In genomic region chr18:25787281-25787680, GRCh38 we compare ENCODE assay signal across 16 cellular contexts.
DNase-seq lines count a peak whose midpoint lies in the region; ATAC-seq and TF ChIP-seq lines count a peak whose summit lies in the region.
"Had no signal": no experiment of that assay in that cellular context is flagged by ENCODE, and none has a peak within 500 bp of the region (broad histone marks: within the 10 kb centered on the region; RNA-seq: fewer than 3 reads in every experiment).

No MANE protein-coding gene starts in this region.

- DNase-seq in LHCN-M2 (ENCODE audit: low read depth) (peak; percentile 38), brain microvascular endothelial cell (no peak), myocyte (ENCODE audit: low read depth) (peak; percentile 50), smooth muscle cell (lab: John Stamatoyannopoulos, UW; ENCODE audit: unreplicated experiment) (no peak), inferior parietal cortex (ENCODE audit: extremely low spot score) (no peak), Right ventricle myocardium inferior (ENCODE audit: missing footprints) (no peak)
- DNase-seq: CD4-positive, CD25-positive, alpha-beta regulatory T cell; H9; NCI-H1417; NCI-H1930; NCI-H510A; NCI-H774; PC-9 had no signal

- no peaks in the 10 kb centered on the region for H3K9me3 ChIP-seq in smooth muscle cell (replicated peaks; ENCODE audit: low read depth)

- peak overlapping the region; percentile 44 for H2AFZ ChIP-seq in smooth muscle cell (ENCODE audit: low read depth)
- H2AFZ ChIP-seq: PC-9 had no signal

- peak overlapping the region; percentile 57 for H3K4me2 ChIP-seq in smooth muscle cell
- H3K4me2 ChIP-seq: PC-9 had no signal

- no peaks in the 10 kb centered on the region for H3K79me2 ChIP-seq in smooth muscle cell (ENCODE audit: low read depth)

- no peaks in the 10 kb centered on the region for H3F3A ChIP-seq in smooth muscle cell (ENCODE audit: low read depth)

- no peaks in the 10 kb centered on the region for H3K36me3 ChIP-seq in brain microvascular endothelial cell (replicated peaks)
- no peaks in the 10 kb centered on the region for H3K36me3 ChIP-seq in smooth muscle cell (ENCODE audit: low read depth)

- H3K27me3 ChIP-seq in brain microvascular endothelial cell (replicated peaks), result no peaks in the 10 kb centered on the region
- H3K27me3 ChIP-seq in smooth muscle cell (ENCODE audit: low read depth), result no peaks in the 10 kb centered on the region

- H3K9ac ChIP-seq in smooth muscle cell (ENCODE audit: low read depth), result peak overlapping the region; percentile 39

- peaks cover 8% of the 10 kb centered on the region for H3K4me1 ChIP-seq in smooth muscle cell (ENCODE audit: low read depth)

- no peaks in the 10 kb centered on the region for H4K20me1 ChIP-seq in smooth muscle cell (ENCODE audit: low read depth)

- no peak for ATAC-seq in HG03095 (IDR thresholded peaks at IDR 0.05; ENCODE audit: unreplicated experiment)
- ATAC-seq in Right ventricle myocardium inferior, result no peak

- WGBS in smooth muscle cell (ENCODE audit: low lambda C conversion rate), result 97% methylated on average over 5 of the region's 5 CpGs

- intact Hi-C loops in Right ventricle myocardium inferior (cut with DNase I), result no loop called here

- H3K27ac ChIP-seq in brain microvascular endothelial cell, result peak overlapping the region; percentile 30
- H3K27ac ChIP-seq in smooth muscle cell (ENCODE audit: low read depth), result peak overlapping the region; percentile 86
- H3K27ac ChIP-seq: HL-60, PC-9, SK-N-MC had no signal

- no peak for TF ChIP-seq CTCF in brain microvascular endothelial cell (IDR thresholded peaks at IDR 0.05; ENCODE audit: low read depth, low read length, missing control alignments)
- no peak for TF ChIP-seq CTCF in smooth muscle cell (IDR thresholded peaks at IDR 0.05; ENCODE audit: borderline replicate concordance, insufficient read depth, poor library complexity, severe bottlenecking)

- H3K4me3 ChIP-seq in brain microvascular endothelial cell (ENCODE audit: low read depth, low read length) (no peak overlapping the region), smooth muscle cell (no peak overlapping the region)
- H3K4me3 ChIP-seq: PC-9, SK-N-MC had no signal

- in situ Hi-C loops in brain microvascular endothelial cell (cut with HindIII; ENCODE audit: low pct_ligation_motif_present, low sequenced_read_pairs), result no loop called here

Comparison
In these comparisons a context has a peak if more than half of its experiments do, and no peak if none do; other contexts are left out.
1. DNase-seq: peak in LHCN-M2 (single experiment) and myocyte (single experiment); none in brain microvascular endothelial cell (single experiment), smooth muscle cell (single experiment), inferior parietal cortex (single experiment) and Right ventricle myocardium inferior (single experiment).